Comparison of ENCODE assay signal across 26 cellular contexts in genomic region chr2:38224181-38224580, GRCh38.
A peak's percentile ranks its signal among the peaks of the same experiment; 100 is the strongest.
DNase-seq lines count a peak whose midpoint lies in the region; ATAC-seq, FAIRE-seq and TF ChIP-seq lines count a peak whose summit lies in the region.
"Had no signal": no experiment of that assay in that cellular context is flagged by ENCODE, and none has a peak within 500 bp of the region (broad histone marks: within the 10 kb centered on the region; RNA-seq: fewer than 3 reads in every experiment).

No MANE protein-coding gene starts in this region.

- H4K20me1 ChIP-seq in HepG2 (ENCODE audit: insufficient read depth, low read length): no peaks in the 10 kb centered on the region
- H4K20me1 ChIP-seq in neural progenitor cell (ENCODE audit: low read depth): no peaks in the 10 kb centered on the region
- H4K20me1 ChIP-seq: BLaER1 treated with 17β-estradiol and CSF1 and Interleukin-3, amounts not matched to agents 10 nM and 100 nM had no signal

- H3K4me1 ChIP-seq in liver (ENCODE audit: control insufficient read depth in 4 of 4, insufficient read depth in 4 of 4, low read length in 3 of 4) (peaks cover 0 to 13% (median 0%) of the 10 kb centered on the region in 4 donors), HepG2 (ENCODE audit: insufficient read depth, low read length) (no peaks in the 10 kb centered on the region), neural progenitor cell (peaks cover 18% of the 10 kb centered on the region)
- H3K4me1 ChIP-seq: A549, Caco-2 had no signal

- peaks cover 19% of the 10 kb centered on the region for H3F3A ChIP-seq in neural progenitor cell (ENCODE audit: low read depth)

- TF ChIP-seq CTCF in liver (IDR thresholded peaks at IDR 0.05; ENCODE audit: low read depth, low read length, missing input control) (no peak), HepG2 (CRISPR knock-in tag; IDR thresholded peaks at IDR 0.05) (no peak), neural progenitor cell (IDR thresholded peaks at IDR 0.05) (no peak)

- no peak overlapping the region for H3K27ac Mint-ChIP-seq in neural progenitor cell
- H3K27ac Mint-ChIP-seq: B cell; CD4-positive, alpha-beta T cell; CD8-positive, alpha-beta T cell had no signal

- H3K27me3 ChIP-seq in liver (ENCODE audit: control insufficient read depth in 4 of 4, insufficient read depth in 4 of 4, low read length in 3 of 4): no peaks in the 10 kb centered on the region
- H3K27me3 ChIP-seq in HepG2 (ENCODE audit: control insufficient read depth in 1 of 2, insufficient read depth in 2 of 2, low read length in 2 of 2): no peaks in the 10 kb centered on the region
- no peaks in the 10 kb centered on the region for H3K27me3 ChIP-seq in neural progenitor cell
- H3K27me3 ChIP-seq: BLaER1 treated with 17β-estradiol and CSF1 and Interleukin-3, amounts not matched to agents 10 nM and 100 nM had no signal

- H3K79me2 ChIP-seq in HepG2 (ENCODE audit: insufficient read depth, low read length) (no peaks in the 10 kb centered on the region), neural progenitor cell (ENCODE audit: low read depth) (no peaks in the 10 kb centered on the region)

- H3K9me3 ChIP-seq in liver (ENCODE audit: control insufficient read depth in 4 of 4, low read length in 3 of 4) (no peaks in the 10 kb centered on the region), HepG2 (ENCODE audit: low read length) (no peaks in the 10 kb centered on the region), neural progenitor cell (ENCODE audit: low read depth) (no peaks in the 10 kb centered on the region)

- H3K4me1 Mint-ChIP-seq in neural progenitor cell: peaks cover 22% of the 10 kb centered on the region
- H3K4me1 Mint-ChIP-seq: B cell had no signal

- POLR2A ChIA-PET in HepG2 (lab: Yijun Ruan, JAX): no interaction called here

- no peak for FAIRE-seq in HepG2 (lab: Jason Lieb, UNC)
- FAIRE-seq: A549, GM12878, GM18507, GM19239 had no signal

- H3K4me3 ChIP-seq in liver (ENCODE audit: low read depth in 1 of 3, low read length in 3 of 3) (no peak overlapping the region), HepG2 (replicated peaks in 1 of 3; ENCODE audit: insufficient read depth in 1 of 3, low read depth in 2 of 3, low read length in 3 of 3) (no peak overlapping the region), neural progenitor cell (no peak overlapping the region)
- H3K4me3 ChIP-seq: A549; BLaER1 treated with 17β-estradiol and CSF1 and Interleukin-3, amounts not matched to agents 10 nM and 100 nM; GM12878 had no signal

- in situ Hi-C loops in HepG2 (cut with HindIII; ENCODE audit: extremely low pct_ligation_motif_present, low pct_unique_long_range_greater_than_20kb): no loop called here

- no peak for DNase-seq in HepG2 (ENCODE audit: low spot score)
- DNase-seq in left lobe of liver (ENCODE audit: low spot score): no peak
- DNase-seq in neural progenitor cell (ENCODE audit: low spot score): no peak
- DNase-seq: AML-193; Caco-2; Calu3; CD4-positive, alpha-beta T cell; CD8-positive, alpha-beta T cell; DMS 273 treated with DMSO at 0.1 percent for 48 hours; DMS153; DMS53; DMS79; DND-41; EL; GDM1 had no signal

- CTCF ChIA-PET in HepG2 (lab: Yijun Ruan, JAX; ENCODE audit: low intra/inter-chr PET ratio, low total read pairs): no interaction called here

- WGBS in liver: 35% methylated on average over 2 of the region's 2 CpGs
- WGBS in HepG2 (ENCODE audit: low lambda C conversion rate): 5% methylated on average over 2 of the region's 2 CpGs

- no peak overlapping the region for H3K27ac ChIP-seq in liver (ENCODE audit: low read depth in 1 of 2, low read length in 2 of 2)
- no peak overlapping the region for H3K27ac ChIP-seq in HepG2 (ENCODE audit: extremely low read length, insufficient read depth, low read length)
- peak overlapping the region; percentile 1 for H3K27ac ChIP-seq in neural progenitor cell
- H3K27ac ChIP-seq: 22Rv1; A549; BLaER1 treated with 17β-estradiol and CSF1 and Interleukin-3, amounts not matched to agents 10 nM and 100 nM; C4-2B had no signal

- no peaks in the 10 kb centered on the region for H3K36me3 Mint-ChIP-seq in neural progenitor cell
- H3K36me3 Mint-ChIP-seq: CD8-positive, alpha-beta T cell had no signal

- ATAC-seq in HepG2 (no peak), left lobe of liver (peak; percentile 69), HG03342 (IDR thresholded peaks at IDR 0.05; ENCODE audit: unreplicated experiment) (no peak), GM18858 (IDR thresholded peaks at IDR 0.05; ENCODE audit: unreplicated experiment) (no peak)
- ATAC-seq: A549; CD8-positive, alpha-beta T cell; GM12878 had no signal

- no peak for TF ChIP-seq RAD21 in liver (IDR thresholded peaks at IDR 0.05)
- no peak for TF ChIP-seq RAD21 in HepG2 (CRISPR knock-in tag; IDR thresholded peaks at IDR 0.05)

- no TSS peak for BruUV-seq in HepG2 (replicated peaks; lab: Mats Ljungman, UMichigan)

- H3K27me3 Mint-ChIP-seq in neural progenitor cell (ENCODE audit: insufficient read depth, low read depth): peaks cover 10% of the 10 kb centered on the region

- TF ChIP-seq EP300 in HepG2 (IDR thresholded peaks at IDR 0.05; ENCODE audit: low read depth in 2 of 2, low read length in 2 of 2): no peak
- TF ChIP-seq EP300 in HepG2 (CRISPR knock-in tag; IDR thresholded peaks at IDR 0.05; ENCODE audit: borderline replicate concordance): no peak

- H3K9me3 Mint-ChIP-seq in neural progenitor cell: peaks cover 9% of the 10 kb centered on the region
- H3K9me3 Mint-ChIP-seq: CD8-positive, alpha-beta T cell had no signal

- no peak overlapping the region for H3K4me3 Mint-ChIP-seq in neural progenitor cell
- H3K4me3 Mint-ChIP-seq: B cell; CD4-positive, alpha-beta T cell; CD8-positive, alpha-beta T cell had no signal

- intact Hi-C loops in HepG2 (cut with micrococcal nuclease; ENCODE audit: unreplicated experiment): no loop called here

- H3K36me3 ChIP-seq in liver (ENCODE audit: control insufficient read depth in 4 of 4, insufficient read depth in 3 of 4, low read depth in 1 of 4, low read length in 3 of 4): no peaks in the 10 kb centered on the region
- H3K36me3 ChIP-seq in HepG2 (replicated peaks in 1 of 2; ENCODE audit: control insufficient read depth in 1 of 2, insufficient read depth in 2 of 2, low read length in 2 of 2): no peaks in the 10 kb centered on the region
- H3K36me3 ChIP-seq in neural progenitor cell: no peaks in the 10 kb centered on the region
- H3K36me3 ChIP-seq: BLaER1 treated with 17β-estradiol and CSF1 and Interleukin-3, amounts not matched to agents 10 nM and 100 nM had no signal

- no peak overlapping the region for H3K4me2 ChIP-seq in HepG2 (ENCODE audit: low read depth, low read length)
- H3K4me2 ChIP-seq in neural progenitor cell: peak overlapping the region; percentile 23
- H3K4me2 ChIP-seq: A549; BLaER1 treated with 17β-estradiol and CSF1 and Interleukin-3, amounts not matched to agents 10 nM and 100 nM had no signal

- H2AFZ ChIP-seq in HepG2 (ENCODE audit: low read length) (no peak overlapping the region), neural progenitor cell (replicated peaks) (no peak overlapping the region)

- H3K9ac ChIP-seq in liver (ENCODE audit: low read depth in 1 of 2, low read length in 2 of 2): no peak overlapping the region
- no peak overlapping the region for H3K9ac ChIP-seq in HepG2 (ENCODE audit: insufficient read depth, low read depth, low read length)
- no peak overlapping the region for H3K9ac ChIP-seq in neural progenitor cell
- H3K9ac ChIP-seq: BLaER1 treated with 17β-estradiol and CSF1 and Interleukin-3, amounts not matched to agents 10 nM and 100 nM had no signal

- TF ChIP-seq POLR2A in HepG2 (IDR thresholded peaks at IDR 0.05; ENCODE audit: insufficient read depth in 1 of 2, low read depth in 2 of 2, low read length in 2 of 2): no peak

TF ChIP-seq in liver, 16 proteins besides CTCF, POLR2A, EP300 and RAD21:
- TF ChIP-seq GABPA (IDR thresholded peaks at IDR 0.05 in 1 of 2, conservative IDR thresholded peaks at IDR 0.05 in 1 of 2): no peak
- TF ChIP-seq FOXA2 (IDR thresholded peaks at IDR 0.05): peak; percentile 19
- peak; percentile 33 to 62 for TF ChIP-seq RXRA (IDR thresholded peaks at IDR 0.05)
- TF ChIP-seq HNF4A (conservative IDR thresholded peaks at IDR 0.05): peak in 1 of 2 donors; percentile 37
- TF ChIP-seq HNF4G (IDR thresholded peaks at IDR 0.05): no peak
- TF ChIP-seq MAX (IDR thresholded peaks at IDR 0.05): no peak

TF ChIP-seq in HepG2, 621 proteins besides CTCF, POLR2A, EP300 and RAD21:
- TF ChIP-seq RBM39 (IDR thresholded peaks at IDR 0.05; ENCODE audit: low read depth, low read length, poor library complexity, severe bottlenecking): no peak
